Comparison of ENCODE assay signal across 9 cellular contexts in the genomic region with DNA sequence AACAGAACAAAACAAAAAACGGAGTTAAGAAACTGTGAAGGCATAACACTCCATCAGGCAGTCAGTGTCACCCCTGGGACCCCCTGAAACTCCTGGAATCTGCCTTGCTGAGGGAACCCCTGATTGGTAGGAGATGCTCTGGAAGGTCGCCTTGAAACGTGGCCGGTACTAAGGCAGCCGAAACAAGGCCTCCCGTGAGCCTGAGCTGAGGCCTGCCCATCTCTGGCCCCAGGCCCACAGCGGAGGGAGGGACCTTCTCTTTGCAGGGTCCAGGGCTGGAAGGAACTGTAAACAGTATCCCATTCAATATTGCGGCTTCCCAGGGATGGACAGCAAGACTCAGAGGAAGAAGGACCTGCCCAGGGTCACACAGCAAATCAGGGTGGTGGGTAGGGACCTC.
"Had no signal": no experiment of that assay in that cellular context is flagged by ENCODE, and none has a peak within 500 bp of the region (broad histone marks: within the 10 kb centered on the region; RNA-seq: fewer than 3 reads in every experiment).

No MANE protein-coding gene starts in this region.

- DNase-seq: GM23248, GOT3, H9, HCEC 1CT, IMR-90, KG1 had no signal

- H3K27ac ChIP-seq: GM23248, HL-60 had no signal

- H3K4me3 Mint-ChIP-seq: H9 had no signal

- H3K9ac ChIP-seq: GM23248 had no signal

- H3K27ac Mint-ChIP-seq: H9 had no signal

- H3K9me3 Mint-ChIP-seq: H9 had no signal

- H3K4me3 ChIP-seq: GM23248, K562 had no signal

- ATAC-seq: K562 had no signal

- FAIRE-seq: H54, K562 had no signal
